ENCODE assay signal across 1 cellular context in genomic region chr10:88415533-88416130, GRCh38.
TF ChIP-seq lines count a peak whose summit lies in the region.

No MANE protein-coding gene starts in this region.

TF ChIP-seq in IMR-90, 13 proteins besides CTCF, POLR2A, EP300 and RAD21:
- TF ChIP-seq MAFK (IDR thresholded peaks at IDR 0.05; ENCODE audit: low read depth, low read length) (no peak), RCOR1 (IDR thresholded peaks at IDR 0.05; ENCODE audit: insufficient replicate concordance, low read length) (no peak), MAZ (IDR thresholded peaks at IDR 0.05; ENCODE audit: borderline replicate concordance, low read depth, low read length) (no peak), NFE2L2 (IDR thresholded peaks at IDR 0.05; ENCODE audit: low read depth, low read length) (no peak), RFX5 (IDR thresholded peaks at IDR 0.05; ENCODE audit: low read depth, low read length) (no peak), ELK1 (IDR thresholded peaks at IDR 0.05; ENCODE audit: borderline replicate concordance, low read depth, low read length) (no peak), FOS (IDR thresholded peaks at IDR 0.05; ENCODE audit: low read depth, low read length) (no peak), SMC3 (IDR thresholded peaks at IDR 0.05; ENCODE audit: low read depth, low read length) (no peak), CHD1 (IDR thresholded peaks at IDR 0.05; ENCODE audit: low read depth, low read length) (no peak), BHLHE40 (IDR thresholded peaks at IDR 0.05; ENCODE audit: low read depth, low read length) (no peak), MXI1 (IDR thresholded peaks at IDR 0.05; ENCODE audit: borderline replicate concordance, low read depth, low read length) (no peak), USF2 (IDR thresholded peaks at IDR 0.05; ENCODE audit: low read depth, low read length) (no peak), CEBPB (IDR thresholded peaks at IDR 0.05; ENCODE audit: low read depth, low read length) (no peak)
